18 cellular contexts compared by ENCODE assay signal in genomic region chr17:6476061-6476833, GRCh38. TPM values are rescaled to one million over a fixed set of nuclear protein-coding genes. Genes with fewer than 3 reads are reported as not detected.
"Had no signal": no experiment of that assay in that cellular context is flagged by ENCODE, and none has a peak within 500 bp of the region (broad histone marks: within the 10 kb centered on the region; RNA-seq: fewer than 3 reads in every experiment).

No MANE protein-coding gene starts in this region.

- H3K9me3 ChIP-seq: adrenal gland, pancreas, tibial nerve had no signal

- H3K36me3 ChIP-seq: adrenal gland, pancreas had no signal

- H3K4me1 ChIP-seq: pancreas had no signal

- DNase-seq: activated B cell treated with CpG ODN at 0.5 μM for 24 hours; activated CD4-positive, alpha-beta T cell treated with anti-CD3 and anti-CD28 coated beads, Interleukin-2, amount 10 ng/mL, durations not matched to agents 7 days and 5 days; activated CD8-positive, alpha-beta memory T cell treated with anti-CD3 and anti-CD28 coated beads for 24 hours; activated naive CD4-positive, alpha-beta T cell treated with anti-CD3 and anti-CD28 coated beads, Interleukin-2, amount 50 U/mL, for 16 hours; central memory CD4-positive, alpha-beta T cell; effector memory CD8-positive, alpha-beta T cell; head of caudate nucleus; pancreas had no signal

- ATAC-seq: effector memory CD8-positive, alpha-beta T cell; left lobe of liver; pancreas; SK-N-SH treated with all-trans-retinoic acid at 6 μM for 48 hours; stimulated activated effector memory CD8-positive, alpha-beta T cell treated with anti-CD3 and anti-CD28 coated beads, Interleukin-12 subunit alpha, Interleukin-12 subunit beta, amount 100 ng/mL, for 72 hours had no signal

- H3K4me3 ChIP-seq: adrenal gland, coronary artery, pancreas, skin epidermis, tibial nerve had no signal

- H3K27ac ChIP-seq: coronary artery, pancreas, tibial nerve had no signal

- H3K27me3 ChIP-seq: adrenal gland, pancreas, tibial nerve had no signal

- FAIRE-seq: pancreas had no signal

RNA-seq across cellular contexts. Expression of gene PIMREG, which starts 32.0 kb away (rescaled TPM):
- total RNA-seq: mesenteric fat pad had no signal

RNA-seq across cellular contexts. Expression of gene AIPL1, which starts 41.3 kb away (rescaled TPM):
- total RNA-seq: activated B cell treated with CpG ODN at 0.5 μM for 24 hours; activated CD4-positive, alpha-beta T cell treated with anti-CD3 and anti-CD28 coated beads, Interleukin-2, amount 10 ng/mL, durations not matched to agents 7 days and 5 days; activated T-helper 2 cell treated with anti-CD3 and anti-CD28 coated beads, Interferon-gamma antibody, Interleukin-2, Interleukin-4, amounts not matched to agents 10 μg/mL and 5 μg/mL and 100 μg/mL, durations not matched to agents 14 hours and 24 hours and 36 hours; adrenal gland; left lobe of liver; mesenteric fat pad; neural crest cell; pancreas; tibial nerve had no signal
- polyA plus RNA-seq: adrenal gland had no signal
